8 cellular contexts compared by ENCODE assay signal in the genomic region with DNA sequence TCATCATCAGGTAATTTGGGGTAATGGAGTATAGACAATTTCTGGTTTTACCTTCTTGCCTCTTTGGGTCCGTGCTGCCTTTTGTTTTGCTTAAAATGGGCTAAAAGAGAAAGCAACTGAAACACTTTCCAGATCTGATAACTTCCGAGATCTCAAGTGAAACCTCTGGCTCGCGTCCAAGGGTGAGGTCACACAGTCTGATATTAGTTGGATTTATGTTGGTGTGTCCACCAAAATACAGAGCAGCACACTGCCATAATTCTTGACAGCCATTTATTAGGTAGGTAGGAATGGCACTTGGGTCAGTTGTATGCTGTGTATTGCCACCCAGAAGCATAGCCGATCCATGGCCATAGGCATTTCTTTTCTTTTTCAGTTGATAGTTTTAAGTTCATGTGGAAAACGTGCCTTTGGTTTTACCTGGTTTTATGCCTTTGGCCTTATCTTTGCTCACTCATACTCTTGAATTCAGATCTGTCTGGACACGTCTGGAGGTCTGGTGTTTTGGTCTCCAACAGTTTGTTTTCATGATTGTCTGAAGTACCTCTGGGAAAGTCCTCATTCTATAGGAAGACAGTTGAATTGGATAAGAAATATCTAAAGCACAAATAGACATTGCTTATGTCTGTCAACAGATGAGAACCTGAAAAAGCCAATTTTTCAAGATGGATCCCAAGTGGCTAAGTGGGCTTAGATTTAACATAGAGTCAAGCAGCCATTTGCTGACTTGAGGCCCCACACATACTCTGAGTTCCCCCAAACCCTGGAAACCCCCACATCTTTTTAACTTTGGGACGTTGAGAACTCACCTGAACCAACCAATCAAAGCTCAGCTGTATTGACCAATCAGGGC.
DNase-seq lines count a peak whose midpoint lies in the region; ATAC-seq and TF ChIP-seq lines count a peak whose summit lies in the region.

No MANE protein-coding gene starts in this region.

- H3K36me3 Mint-ChIP-seq in T-helper 1 cell treated with Interleukin-12 subunit alpha and Interleukin-12 subunit beta and Interleukin-4 antibody, amounts not matched to agents 30 μg/mL and 1 μg/mL, for 36 hours (ENCODE audit: low read depth) = no peaks in the 10 kb centered on the region

- TF ChIP-seq CTCF in coronary artery (IDR thresholded peaks at IDR 0.05) = no peak

- peaks cover 10% of the 10 kb centered on the region for H3K27me3 Mint-ChIP-seq in T-helper 1 cell treated with Interleukin-12 subunit alpha and Interleukin-12 subunit beta and Interleukin-4 antibody, amounts not matched to agents 30 μg/mL and 1 μg/mL, for 36 hours (ENCODE audit: low read depth)

- H3K4me3 ChIP-seq in coronary artery = peak overlapping the region; percentile 26

- CTCF ChIA-PET in HEK293T (lab: Yijun Ruan, JAX) = no interaction called here

- peak overlapping the region; percentile 42 for H3K4me3 Mint-ChIP-seq in T-helper 1 cell treated with Interleukin-12 subunit alpha and Interleukin-12 subunit beta and Interleukin-4 antibody, amounts not matched to agents 30 μg/mL and 1 μg/mL, for 36 hours

- no peak overlapping the region for H3K27ac Mint-ChIP-seq in T-helper 1 cell treated with Interleukin-12 subunit alpha and Interleukin-12 subunit beta and Interleukin-4 antibody, amounts not matched to agents 30 μg/mL and 1 μg/mL, for 36 hours

- POLR2A ChIA-PET in HEK293T (lab: Yijun Ruan, JAX) = interaction anchor here (1.8 kb wide), 1 partner anchor 321 kb away, joined by 9 read pairs; a partner anchor contains a TSS

- H3K9me3 Mint-ChIP-seq in T-helper 1 cell treated with Interleukin-12 subunit alpha and Interleukin-12 subunit beta and Interleukin-4 antibody, amounts not matched to agents 30 μg/mL and 1 μg/mL, for 36 hours = no peaks in the 10 kb centered on the region

- DNase-seq in HEK293T (ENCODE audit: extremely low spot score) (peak; percentile 20), coronary artery (ENCODE audit: low spot score) (no peak), HPDE6-E6E7 (ENCODE audit: extremely low spot score) (no peak)
- peak; percentile 16 to 46 (median 37) for DNase-seq in stimulated activated CD4-positive, alpha-beta T cell treated with anti-CD3 and anti-CD28 coated beads, Interleukin-12 subunit alpha, Interleukin-12 subunit beta, amount 100 ng/mL, for 48 hours (ENCODE audit: low read depth in 2 of 3, low spot score in 1 of 3)

- H3K27ac ChIP-seq in coronary artery = no peak overlapping the region

- ATAC-seq in GM19035 (IDR thresholded peaks at IDR 0.05; ENCODE audit: unreplicated experiment) (no peak), esophagus mucosa (no peak), HG03460 (IDR thresholded peaks at IDR 0.05; ENCODE audit: unreplicated experiment) (no peak)

- H3K4me1 Mint-ChIP-seq in T-helper 1 cell treated with Interleukin-12 subunit alpha and Interleukin-12 subunit beta and Interleukin-4 antibody, amounts not matched to agents 30 μg/mL and 1 μg/mL, for 36 hours (ENCODE audit: low read depth) = peaks cover 19% of the 10 kb centered on the region

TF ChIP-seq in HEK293T, 16 proteins besides CTCF, POLR2A, EP300 and RAD21:
- no peak for TF ChIP-seq ARNT (IDR thresholded peaks at IDR 0.05)
- TF ChIP-seq LEF1 (IDR thresholded peaks at IDR 0.05; ENCODE audit: borderline replicate concordance) = no peak
- no peak for TF ChIP-seq SUZ12 (IDR thresholded peaks at IDR 0.05)
- no peak for TF ChIP-seq ELF4 (IDR thresholded peaks at IDR 0.05)
- TF ChIP-seq, protein P1, sequence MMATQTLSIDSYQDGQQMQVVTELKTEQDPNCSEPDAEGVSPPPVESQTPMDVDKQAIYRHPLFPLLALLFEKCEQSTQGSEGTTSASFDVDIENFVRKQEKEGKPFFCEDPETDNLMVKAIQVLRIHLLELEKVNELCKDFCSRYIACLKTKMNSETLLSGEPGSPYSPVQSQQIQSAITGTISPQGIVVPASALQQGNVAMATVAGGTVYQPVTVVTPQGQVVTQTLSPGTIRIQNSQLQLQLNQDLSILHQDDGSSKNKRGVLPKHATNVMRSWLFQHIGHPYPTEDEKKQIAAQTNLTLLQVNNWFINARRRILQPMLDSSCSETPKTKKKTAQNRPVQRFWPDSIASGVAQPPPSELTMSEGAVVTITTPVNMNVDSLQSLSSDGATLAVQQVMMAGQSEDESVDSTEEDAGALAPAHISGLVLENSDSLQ (IDR thresholded peaks at IDR 0.05) = 0 out of 2 replicates have a peak, but pooled peaks have one; percentile 19

Comparison
In these comparisons a context has a peak if more than half of its experiments do, and no peak if none do; other contexts are left out.
1. DNase-seq: peak in HEK293T (single experiment) and stimulated activated CD4-positive, alpha-beta T cell treated with anti-CD3 and anti-CD28 coated beads, Interleukin-12 subunit alpha, Interleukin-12 subunit beta, amount 100 ng/mL, for 48 hours (3 of 3); none in coronary artery (single experiment) and HPDE6-E6E7 (single experiment).